In the genomic region with DNA sequence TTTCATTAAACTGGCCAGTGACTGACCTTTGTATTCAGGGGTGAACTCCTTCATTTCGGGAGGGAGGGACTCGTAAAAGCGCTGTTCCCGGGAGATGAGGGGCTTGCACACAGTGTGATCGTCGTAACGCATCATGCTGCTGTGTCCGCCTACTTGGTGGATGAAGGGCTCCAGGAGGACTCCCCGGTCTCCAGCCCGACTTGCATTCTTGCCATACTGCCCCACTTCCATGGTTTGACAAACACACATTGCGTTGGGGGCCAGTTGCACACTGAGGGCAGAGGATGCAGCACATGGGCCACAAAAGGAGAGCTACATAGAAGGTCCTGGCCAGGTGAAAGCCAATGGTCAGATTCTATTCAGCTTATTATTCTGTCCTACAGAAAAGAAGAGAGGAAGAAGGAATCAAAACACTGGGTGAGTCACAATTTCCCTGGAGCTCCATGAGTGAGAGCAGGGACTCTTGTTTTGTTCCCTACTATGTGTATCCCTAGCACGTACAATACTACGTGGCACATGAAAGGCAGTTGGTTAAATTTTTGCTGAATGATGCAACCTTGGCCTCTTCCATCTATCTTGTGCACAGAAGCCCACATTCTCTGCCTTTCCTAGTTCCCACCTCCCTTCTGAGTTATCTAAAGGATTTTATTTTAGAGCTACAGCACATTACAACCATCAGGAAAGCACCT, we compare ENCODE assay signal across 16 cellular contexts. TPM values are rescaled to one million over a fixed set of nuclear protein-coding genes. Genes with fewer than 3 reads are reported as not detected.
DNase-seq lines count a peak whose midpoint lies in the region; ATAC-seq and TF ChIP-seq lines count a peak whose summit lies in the region.
"Had no signal": no experiment of that assay in that cellular context is flagged by ENCODE, and none has a peak within 500 bp of the region (broad histone marks: within the 10 kb centered on the region; RNA-seq: fewer than 3 reads in every experiment).

No MANE protein-coding gene starts in this region.

- peak overlapping the region; percentile 22 for H3K27ac Mint-ChIP-seq in endodermal cell

- no peak overlapping the region for H3K9ac ChIP-seq in endodermal cell (ENCODE audit: extremely low read depth, low read length, poor library complexity, severe bottlenecking)
- H3K9ac ChIP-seq: parathyroid adenoma had no signal

- no peaks in the 10 kb centered on the region for H3K4me1 Mint-ChIP-seq in endodermal cell

- H3K27me3 Mint-ChIP-seq in endodermal cell (ENCODE audit: insufficient read depth), result no peaks in the 10 kb centered on the region

- peak; percentile 33 for DNase-seq in AG09309 (ENCODE audit: low read depth)
- peak; percentile 70 for DNase-seq in NCI-H226
- DNase-seq in endodermal cell, result no peak
- DNase-seq in amniotic stem cell (lab: John Stamatoyannopoulos, UW), result no peak
- no peak for DNase-seq in NCI-H510A (lab: John Stamatoyannopoulos, UW)
- DNase-seq: activated CD4-positive, CD25-positive, alpha-beta regulatory T cell; DMS79; effector memory CD4-positive, alpha-beta T cell; lower lobe of right lung; NCI-H2171; uterus had no signal

- peaks cover 31% of the 10 kb centered on the region for H3K36me3 Mint-ChIP-seq in endodermal cell (ENCODE audit: low read depth)

- 95 to 96% methylated on average over 11 to 13 of the region's 13 CpGs for WGBS in endodermal cell (ENCODE audit: insufficient coverage in 1 of 2, insufficient read length in 1 of 2), 2 experiments
- WGBS in mesodermal cell (ENCODE audit: insufficient coverage in 2 of 2), 2 experiments, result 94 to 95% methylated on average over 10 to 12 of the region's 13 CpGs

- ATAC-seq in GM21529 (IDR thresholded peaks at IDR 0.05; ENCODE audit: unreplicated experiment) (no peak), SK-N-SH treated with all-trans-retinoic acid at 6 μM for 48 hours (no peak)
- ATAC-seq: lower lobe of right lung had no signal

- H3K27me3 ChIP-seq in endodermal cell (ENCODE audit: control insufficient read depth, insufficient read depth, low read length, poor library complexity, severe bottlenecking), result no peaks in the 10 kb centered on the region
- H3K27me3 ChIP-seq: uterus had no signal

- peak overlapping the region; percentile 32 for H3K27ac ChIP-seq in endodermal cell (ENCODE audit: low read depth, low read length)
- peak overlapping the region; percentile 68 for H3K27ac ChIP-seq in mesodermal cell (ENCODE audit: low read depth, low read length, severe bottlenecking)
- H3K27ac ChIP-seq: lower lobe of right lung, parathyroid adenoma, uterus had no signal

- no peak for TF ChIP-seq CTCF in AG09309 (IDR thresholded peaks at IDR 0.05; ENCODE audit: control insufficient read depth, insufficient read depth, low read depth, low read length, missing control alignments)
- no peak for TF ChIP-seq CTCF in endodermal cell (conservative IDR thresholded peaks at IDR 0.05)

- H3K36me3 ChIP-seq in endodermal cell (ENCODE audit: control insufficient read depth, insufficient read depth, low read length) (peaks cover 48% of the 10 kb centered on the region), mesodermal cell (ENCODE audit: control insufficient read depth, insufficient read depth, low read length) (peaks cover 51% of the 10 kb centered on the region)
- H3K36me3 ChIP-seq: uterus had no signal

- H3K4me3 ChIP-seq in AG09309 (ENCODE audit: control insufficient read depth, low read depth, low read length) (no peak overlapping the region), endodermal cell (ENCODE audit: low read length) (no peak overlapping the region), mesodermal cell (ENCODE audit: extremely low read depth, insufficient read depth, low read length, poor library complexity, severe bottlenecking) (no peak overlapping the region)
- H3K4me3 ChIP-seq: lower lobe of right lung, uterus had no signal

- H3K4me1 ChIP-seq in endodermal cell (ENCODE audit: control insufficient read depth, insufficient read depth, low read length) (no peaks in the 10 kb centered on the region), mesodermal cell (ENCODE audit: control insufficient read depth, insufficient read depth, low read length, poor library complexity, severe bottlenecking) (peaks cover 19% of the 10 kb centered on the region)
- H3K4me1 ChIP-seq: parathyroid adenoma had no signal

- H3K9me3 ChIP-seq in endodermal cell (ENCODE audit: control insufficient read depth, low read length), result no peaks in the 10 kb centered on the region
- no peaks in the 10 kb centered on the region for H3K9me3 ChIP-seq in mesodermal cell (ENCODE audit: control insufficient read depth, low read length)
- H3K9me3 ChIP-seq: lower lobe of right lung, uterus had no signal

- no peaks in the 10 kb centered on the region for H3K9me3 Mint-ChIP-seq in endodermal cell

- H3K4me3 Mint-ChIP-seq in endodermal cell, result no peak overlapping the region

TF ChIP-seq in SK-N-SH treated with all-trans-retinoic acid at 6 μM for 48 hours, 23 proteins besides CTCF, POLR2A, EP300 and RAD21 (continues in another document):
- TF ChIP-seq PPARA (CRISPR knock-in tag; IDR thresholded peaks at IDR 0.05; ENCODE audit: borderline replicate concordance) (no peak), CREB5 (CRISPR knock-in tag; IDR thresholded peaks at IDR 0.05; ENCODE audit: low read depth) (no peak), PATZ1 (CRISPR knock-in tag; IDR thresholded peaks at IDR 0.05; ENCODE audit: borderline replicate concordance) (no peak), ZNF8 (CRISPR knock-in tag; IDR thresholded peaks at IDR 0.05) (no peak), ESRRG (CRISPR knock-in tag; IDR thresholded peaks at IDR 0.05) (no peak), RARB (CRISPR knock-in tag; IDR thresholded peaks at IDR 0.05) (no peak), BACH2 (CRISPR knock-in tag; IDR thresholded peaks at IDR 0.05; ENCODE audit: borderline replicate concordance) (no peak)
- TF ChIP-seq, protein P1, sequence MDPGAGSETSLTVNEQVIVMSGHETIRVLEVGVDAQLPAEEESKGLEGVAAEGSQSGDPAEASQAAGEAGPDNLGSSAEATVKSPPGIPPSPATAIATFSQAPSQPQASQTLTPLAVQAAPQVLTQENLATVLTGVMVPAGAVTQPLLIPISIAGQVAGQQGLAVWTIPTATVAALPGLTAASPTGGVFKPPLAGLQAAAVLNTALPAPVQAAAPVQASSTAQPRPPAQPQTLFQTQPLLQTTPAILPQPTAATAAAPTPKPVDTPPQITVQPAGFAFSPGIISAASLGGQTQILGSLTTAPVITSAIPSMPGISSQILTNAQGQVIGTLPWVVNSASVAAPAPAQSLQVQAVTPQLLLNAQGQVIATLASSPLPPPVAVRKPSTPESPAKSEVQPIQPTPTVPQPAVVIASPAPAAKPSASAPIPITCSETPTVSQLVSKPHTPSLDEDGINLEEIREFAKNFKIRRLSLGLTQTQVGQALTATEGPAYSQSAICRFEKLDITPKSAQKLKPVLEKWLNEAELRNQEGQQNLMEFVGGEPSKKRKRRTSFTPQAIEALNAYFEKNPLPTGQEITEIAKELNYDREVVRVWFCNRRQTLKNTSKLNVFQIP (CRISPR knock-in tag; IDR thresholded peaks at IDR 0.05; ENCODE audit: borderline replicate concordance, low read depth), result no peak

RNA-seq across cellular contexts. Expression of gene GMPPB, which starts 24.2 kb away (rescaled TPM):
- total RNA-seq in endodermal cell, result 10 to 100 TPM; 35.5 to 38.2 TPM
- 20.3 TPM for polyA plus RNA-seq in endodermal cell (2013, experiment 1 of 2)
- 19.3 TPM for polyA plus RNA-seq in endodermal cell (2013, experiment 2 of 2)
- polyA plus RNA-seq in mesodermal cell (2013, experiment 1 of 2), result 19.8 TPM
- 18.3 TPM for polyA plus RNA-seq in mesodermal cell (2013, experiment 2 of 2)

RNA-seq across cellular contexts. Expression of gene AMIGO3, which starts 28.5 kb away (rescaled TPM):
- total RNA-seq in endodermal cell, result 1 to 10 TPM; 1.4 to 3.0 TPM
- 1.5 TPM for polyA plus RNA-seq in endodermal cell (2013, experiment 1 of 2)
- 1.7 TPM for polyA plus RNA-seq in endodermal cell (2013, experiment 2 of 2)
- 1.5 TPM for polyA plus RNA-seq in mesodermal cell (2013, experiment 1 of 2)
- 1.3 TPM for polyA plus RNA-seq in mesodermal cell (2013, experiment 2 of 2)
- total RNA-seq: lower lobe of right lung, uterus had no signal
- polyA plus RNA-seq: BJ had no signal

RNA-seq across cellular contexts. Expression of gene IP6K1, which starts 38.4 kb away (rescaled TPM):
- 10 to 100 TPM; 45.8 to 49.8 TPM for total RNA-seq in endodermal cell
- 32.6 TPM for polyA plus RNA-seq in endodermal cell (2013, experiment 1 of 2)
- 31.4 TPM for polyA plus RNA-seq in endodermal cell (2013, experiment 2 of 2)
- polyA plus RNA-seq in mesodermal cell (2013, experiment 1 of 2), result 34.9 TPM
- 30.8 TPM for polyA plus RNA-seq in mesodermal cell (2013, experiment 2 of 2)

RNA-seq across cellular contexts. Expression of gene CDHR4, which starts 51.7 kb away (rescaled TPM):
- not detected for total RNA-seq in endodermal cell
- polyA plus RNA-seq in endodermal cell (2013, experiment 1 of 2), result not detected
- not detected for polyA plus RNA-seq in endodermal cell (2013, experiment 2 of 2)
- polyA plus RNA-seq in mesodermal cell (2013, experiment 1 of 2), result not detected
- not detected for polyA plus RNA-seq in mesodermal cell (2013, experiment 2 of 2)
- polyA plus RNA-seq: BJ had no signal

RNA-seq across cellular contexts. Expression of gene INKA1, which starts 55.1 kb away (rescaled TPM):
- total RNA-seq in endodermal cell, result not detected
- polyA plus RNA-seq in endodermal cell (2013, experiment 1 of 2), result 1.9 TPM
- 3.0 TPM for polyA plus RNA-seq in endodermal cell (2013, experiment 2 of 2)
- polyA plus RNA-seq in mesodermal cell (2013, experiment 1 of 2), result 17.4 TPM
- polyA plus RNA-seq in mesodermal cell (2013, experiment 2 of 2), result 14.4 TPM

Comparison
In these comparisons a context has a peak if more than half of its experiments do, and no peak if none do; other contexts are left out.
1. DNase-seq: peak in AG09309 (single experiment) and NCI-H226 (single experiment); none in endodermal cell (single experiment), amniotic stem cell (single experiment) and NCI-H510A (single experiment).